In genomic region chr10:43361532-43362190, GRCh38 we compare ENCODE assay signal across 8 cellular contexts. TPM values are rescaled to one million over a fixed set of nuclear protein-coding genes. Genes with fewer than 3 reads are reported as not detected.
DNase-seq lines count a peak whose midpoint lies in the region; ATAC-seq and TF ChIP-seq lines count a peak whose summit lies in the region.

No MANE protein-coding gene starts in this region.

- no peaks in the 10 kb centered on the region for H3K36me3 ChIP-seq in muscle layer of duodenum (ENCODE audit: control insufficient read depth in 1 of 2, insufficient read depth in 2 of 2, low read length in 2 of 2)

- no peak for DNase-seq in cardiac fibroblast (ENCODE audit: low read depth in 2 of 2)
- no peak for DNase-seq in NCI-H2081 treated with DMSO at 0.1 percent for 48 hours (lab: John Stamatoyannopoulos, UW)
- no peak for DNase-seq in left lobe of liver (ENCODE audit: low spot score)
- DNase-seq in SKM-1 (lab: John Stamatoyannopoulos, UW; ENCODE audit: unreplicated experiment): no peak

- H3K4me3 ChIP-seq in cardiac fibroblast (replicated peaks in 1 of 2; ENCODE audit: low read depth in 2 of 2, low read length in 2 of 2): peak overlapping the region; percentile 41 to 46
- H3K4me3 ChIP-seq in muscle layer of duodenum (ENCODE audit: low read depth in 1 of 2, low read length in 2 of 2): peak overlapping the region; percentile 73 to 85

- ATAC-seq in HG03097 (IDR thresholded peaks at IDR 0.05; ENCODE audit: low FRiP score, unreplicated experiment): peak; percentile 19
- no peak for ATAC-seq in left lobe of liver
- ATAC-seq in HG03039 (IDR thresholded peaks at IDR 0.05; ENCODE audit: unreplicated experiment): no peak

- peak overlapping the region; percentile 79 for H3K27ac ChIP-seq in 22Rv1
- H3K27ac ChIP-seq in muscle layer of duodenum (ENCODE audit: low read length): no peak overlapping the region

- TF ChIP-seq CTCF in 22Rv1 (IDR thresholded peaks at IDR 0.05): no peak
- TF ChIP-seq CTCF in cardiac fibroblast (IDR thresholded peaks at IDR 0.05; ENCODE audit: low read depth, low read length): no peak

- H3K9me3 ChIP-seq in muscle layer of duodenum (ENCODE audit: control insufficient read depth in 1 of 2, low read length in 2 of 2): no peaks in the 10 kb centered on the region

- peaks cover 0 to 13% of the 10 kb centered on the region in 2 donors for H3K4me1 ChIP-seq in muscle layer of duodenum (ENCODE audit: control insufficient read depth in 1 of 2, insufficient read depth in 2 of 2, low read length in 2 of 2)

- no peaks in the 10 kb centered on the region for H3K27me3 ChIP-seq in muscle layer of duodenum (ENCODE audit: low read depth, low read length)

RNA-seq across cellular contexts. Expression of gene FXYD4, which starts 9.8 kb away (rescaled TPM):
- not detected for total RNA-seq in left lobe of liver

RNA-seq across cellular contexts. Expression of gene HNRNPF, which starts 47.3 kb away (rescaled TPM):
- 118 TPM for total RNA-seq in left lobe of liver
